26 cellular contexts compared by ENCODE assay signal in genomic region chr5:10542151-10542550, GRCh38.
"Had no signal": no experiment of that assay in that cellular context is flagged by ENCODE, and none has a peak within 500 bp of the region (broad histone marks: within the 10 kb centered on the region; RNA-seq: fewer than 3 reads in every experiment).

No MANE protein-coding gene starts in this region.

- DNase-seq: cortex of kidney; dorsolateral prefrontal cortex; effector CD4-positive, alpha-beta T cell; foreskin fibroblast; gastrocnemius medialis; stimulated activated CD4-positive, alpha-beta T cell treated with anti-CD3 and anti-CD28 coated beads, Interleukin-4, amount 100 ng/mL, for 4 hours; stimulated activated naive CD8-positive, alpha-beta T cell treated with anti-CD3 and anti-CD28 coated beads, Interleukin-15, Interleukin-2, amounts not matched to agents 100 U/mL and 50 U/mL, for 24 hours; substantia nigra; transverse colon; upper lobe of right lung; uterus had no signal

- H3K27me3 ChIP-seq: dorsolateral prefrontal cortex, neutrophil, right atrium auricular region, uterus had no signal

- H3K9me3 ChIP-seq: gastrocnemius medialis, neutrophil, right atrium auricular region, thoracic aorta, transverse colon, upper lobe of right lung, uterus had no signal

- H3K9me3 Mint-ChIP-seq: memory B cell; natural killer cell treated with Interleukin-12 subunit alpha and Interleukin-12 subunit beta and Interleukin-15 and Interleukin-18, amount 100 ng/mL, for 72 hours; neural crest cell; stimulated activated memory B cell treated with anti-CD40 and anti-IgM and Interleukin-4, amounts not matched to agents 10 μg/mL and 1 μg/mL and 100 μg/mL, for 72 hours had no signal

- H3K79me2 ChIP-seq: parathyroid adenoma had no signal

- H3K27ac Mint-ChIP-seq: memory B cell; natural killer cell treated with Interleukin-12 subunit alpha and Interleukin-12 subunit beta and Interleukin-15 and Interleukin-18, amount 100 ng/mL, for 72 hours; progenitor cell of endocrine pancreas; stimulated activated memory B cell treated with anti-CD40 and anti-IgM and Interleukin-4, amounts not matched to agents 10 μg/mL and 1 μg/mL and 100 μg/mL, for 72 hours had no signal

- H3K4me3 ChIP-seq: dorsolateral prefrontal cortex, gastrocnemius medialis, lung, right atrium auricular region, thoracic aorta, transverse colon, upper lobe of right lung, uterus had no signal

- H3K36me3 ChIP-seq: gastrocnemius medialis, neutrophil, right atrium auricular region, thoracic aorta, transverse colon, upper lobe of right lung, uterus had no signal

- H3K27ac ChIP-seq: epithelial cell of prostate, gastrocnemius medialis, neutrophil, parathyroid adenoma, right atrium auricular region, thoracic aorta, transverse colon, upper lobe of right lung, uterus had no signal

- H2AFZ ChIP-seq: parathyroid adenoma had no signal

- H3K27me3 Mint-ChIP-seq: stimulated activated memory B cell treated with anti-CD40 and anti-IgM and Interleukin-4, amounts not matched to agents 10 μg/mL and 1 μg/mL and 100 μg/mL, for 72 hours had no signal

- FAIRE-seq: keratinocyte had no signal

- ATAC-seq: esophagus mucosa; gastrocnemius medialis; left ventricle myocardium superior; natural killer cell treated with Interleukin-12 subunit alpha and Interleukin-12 subunit beta and Interleukin-15 and Interleukin-18, amount 100 ng/mL, for 72 hours; sciatic nerve; stimulated activated memory B cell treated with anti-CD40 and anti-IgM and Interleukin-4, amounts not matched to agents 10 μg/mL and 1 μg/mL and 100 μg/mL, for 72 hours; stimulated activated naive CD8-positive, alpha-beta T cell treated with anti-CD3 and anti-CD28 coated beads, Interleukin-15, Interleukin-2, amounts not matched to agents 100 U/mL and 50 U/mL, for 24 hours; upper lobe of right lung had no signal

- H3K36me3 Mint-ChIP-seq: memory B cell; natural killer cell treated with Interleukin-12 subunit alpha and Interleukin-12 subunit beta and Interleukin-15 and Interleukin-18, amount 100 ng/mL, for 72 hours; stimulated activated memory B cell treated with anti-CD40 and anti-IgM and Interleukin-4, amounts not matched to agents 10 μg/mL and 1 μg/mL and 100 μg/mL, for 72 hours had no signal

- H3K9ac ChIP-seq: parathyroid adenoma had no signal

- H3K4me3 Mint-ChIP-seq: memory B cell; natural killer cell treated with Interleukin-12 subunit alpha and Interleukin-12 subunit beta and Interleukin-15 and Interleukin-18, amount 100 ng/mL, for 72 hours; neural crest cell; stimulated activated memory B cell treated with anti-CD40 and anti-IgM and Interleukin-4, amounts not matched to agents 10 μg/mL and 1 μg/mL and 100 μg/mL, for 72 hours had no signal
